10 cellular contexts compared by ENCODE assay signal in the genomic region with DNA sequence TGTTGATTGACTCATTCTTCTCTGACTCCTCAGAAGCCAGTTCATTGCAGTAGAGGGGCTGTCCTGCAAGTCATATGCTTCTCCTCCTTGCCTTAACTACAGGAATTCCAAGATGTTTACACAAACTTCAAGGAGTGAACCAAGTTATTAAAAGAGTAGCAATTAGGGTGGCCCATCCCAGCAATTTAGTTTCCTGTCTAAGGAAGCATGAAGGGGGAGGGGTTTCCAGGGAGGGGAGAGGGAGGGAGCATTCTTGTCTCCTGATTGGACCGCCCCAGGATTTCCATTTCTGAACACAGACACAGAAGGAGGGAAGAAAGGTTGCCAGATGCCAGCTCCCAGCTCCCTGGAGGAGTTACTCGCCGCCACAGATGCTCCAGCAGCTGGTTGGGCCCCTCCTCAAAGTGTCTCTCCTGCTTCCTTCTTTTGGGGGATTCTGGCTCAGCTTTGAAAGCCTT.
DNase-seq lines count a peak whose midpoint lies in the region; ATAC-seq and TF ChIP-seq lines count a peak whose summit lies in the region.
"Had no signal": no experiment of that assay in that cellular context is flagged by ENCODE, and none has a peak within 500 bp of the region (broad histone marks: within the 10 kb centered on the region; RNA-seq: fewer than 3 reads in every experiment).

No MANE protein-coding gene starts in this region.

- H3K9me3 ChIP-seq in body of pancreas = no peaks in the 10 kb centered on the region
- H3K9me3 ChIP-seq in stomach smooth muscle (ENCODE audit: control insufficient read depth in 2 of 2, low read length in 2 of 2) = no peaks in the 10 kb centered on the region

- H3K36me3 ChIP-seq in body of pancreas (replicated peaks in 1 of 2; ENCODE audit: insufficient read depth in 1 of 2, low read depth in 2 of 2) (no peaks in the 10 kb centered on the region), stomach smooth muscle (ENCODE audit: control insufficient read depth in 2 of 2, insufficient read depth in 2 of 2, low read length in 2 of 2) (no peaks in the 10 kb centered on the region)

- peak; percentile 52 for DNase-seq in HFF-Myc (ENCODE audit: extremely low read depth, low read depth)
- no peak for DNase-seq in body of pancreas
- peak; percentile 93 for DNase-seq in islet precursor cell
- DNase-seq in hypothalamus (lab: John Stamatoyannopoulos, UW) = no peak
- DNase-seq: DND-41, NCI-H526 had no signal

- WGBS in body of pancreas, 2 donors = 80 to 84% methylated on average over 3 of the region's 3 CpGs

- H3K4me3 ChIP-seq in HFF-Myc (replicated peaks; ENCODE audit: low read depth, low read length) (no peak overlapping the region), body of pancreas (no peak overlapping the region), stomach smooth muscle (ENCODE audit: low read length in 2 of 2) (no peak overlapping the region)

- H3K9ac ChIP-seq in stomach smooth muscle (ENCODE audit: low read length in 2 of 2) = no peak overlapping the region

- ATAC-seq in body of pancreas = peak; percentile 49
- ATAC-seq in HG03565 (IDR thresholded peaks at IDR 0.05; ENCODE audit: unreplicated experiment) = no peak
- ATAC-seq in HG03108 (IDR thresholded peaks at IDR 0.05; ENCODE audit: unreplicated experiment) = no peak
- no peak for ATAC-seq in GM21723 (IDR thresholded peaks at IDR 0.05; ENCODE audit: unreplicated experiment)

- TF ChIP-seq CTCF in HFF-Myc (IDR thresholded peaks at IDR 0.05; ENCODE audit: low read depth, low read length, missing control alignments) = no peak
- TF ChIP-seq CTCF in body of pancreas (IDR thresholded peaks at IDR 0.05) = no peak

- intact Hi-C loops in body of pancreas (cut with DNase I) = no loop called here

- TF ChIP-seq POLR2A in body of pancreas (IDR thresholded peaks at IDR 0.05) = no peak

- no peaks in the 10 kb centered on the region for H3K27me3 ChIP-seq in body of pancreas
- no peaks in the 10 kb centered on the region for H3K27me3 ChIP-seq in stomach smooth muscle (ENCODE audit: control insufficient read depth in 1 of 2, insufficient read depth in 2 of 2, low read length in 2 of 2)

- H3K4me1 ChIP-seq in body of pancreas (no peaks in the 10 kb centered on the region), stomach smooth muscle (ENCODE audit: control insufficient read depth, insufficient read depth, low read length) (peaks cover 11% of the 10 kb centered on the region)

- peak overlapping the region in 2 of 4 donors; percentile 5 to 46 for H3K27ac ChIP-seq in body of pancreas
- H3K27ac ChIP-seq in stomach smooth muscle (ENCODE audit: low read length) = peak overlapping the region; percentile 31

Comparison
In these comparisons a context has a peak if more than half of its experiments do, and no peak if none do; other contexts are left out.
1. DNase-seq: peak in HFF-Myc (single experiment) and islet precursor cell (single experiment); none in body of pancreas (0 of 4) and hypothalamus (0 of 51).